ENCODE assay signal across 1 cellular context in the genomic region with DNA sequence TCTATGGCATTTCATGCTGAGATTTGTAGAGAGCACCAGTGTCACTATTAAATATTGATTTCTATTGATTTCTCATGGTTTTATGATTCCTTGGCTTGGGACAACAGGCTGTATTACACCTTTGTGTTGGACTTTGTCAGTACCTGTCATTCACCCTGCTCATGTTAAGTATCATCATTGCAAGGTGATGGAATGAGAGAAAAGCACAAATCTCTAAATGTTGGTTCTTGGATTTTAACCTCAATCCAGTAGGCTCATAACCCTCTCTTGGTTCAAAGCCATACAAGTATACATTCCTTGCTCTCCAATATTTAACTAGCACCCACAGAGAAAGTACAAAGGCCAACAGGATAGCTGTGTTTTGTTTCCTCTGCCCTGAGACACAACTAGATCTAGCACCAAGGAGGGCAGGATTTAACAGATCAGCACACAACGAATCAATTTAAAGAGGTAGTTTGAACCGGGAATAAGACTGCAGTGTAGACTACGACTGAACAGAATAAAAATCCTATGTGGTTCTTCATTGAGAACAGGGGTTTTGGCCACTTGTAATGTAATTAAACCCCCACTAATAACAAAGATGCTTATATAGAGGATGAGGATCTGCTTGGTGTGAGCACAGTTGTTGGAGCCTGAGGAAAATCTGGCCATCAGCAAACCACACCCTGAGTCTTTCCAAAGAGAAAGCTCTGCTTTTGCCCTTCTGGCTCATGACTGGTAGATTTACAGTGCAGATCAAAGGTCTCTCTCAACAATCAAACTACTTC.
TF ChIP-seq lines count a peak whose summit lies in the region.

No MANE protein-coding gene starts in this region.

TF ChIP-seq in HepG2, 621 proteins besides CTCF, POLR2A, EP300 and RAD21 (continued from another document and continues in another):
- TF ChIP-seq, protein P1, sequence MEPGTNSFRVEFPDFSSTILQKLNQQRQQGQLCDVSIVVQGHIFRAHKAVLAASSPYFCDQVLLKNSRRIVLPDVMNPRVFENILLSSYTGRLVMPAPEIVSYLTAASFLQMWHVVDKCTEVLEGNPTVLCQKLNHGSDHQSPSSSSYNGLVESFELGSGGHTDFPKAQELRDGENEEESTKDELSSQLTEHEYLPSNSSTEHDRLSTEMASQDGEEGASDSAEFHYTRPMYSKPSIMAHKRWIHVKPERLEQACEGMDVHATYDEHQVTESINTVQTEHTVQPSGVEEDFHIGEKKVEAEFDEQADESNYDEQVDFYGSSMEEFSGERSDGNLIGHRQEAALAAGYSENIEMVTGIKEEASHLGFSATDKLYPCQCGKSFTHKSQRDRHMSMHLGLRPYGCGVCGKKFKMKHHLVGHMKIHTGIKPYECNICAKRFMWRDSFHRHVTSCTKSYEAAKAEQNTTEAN (CRISPR knock-in tag; conservative IDR thresholded peaks at IDR 0.05) = 0 out of 2 replicates have a peak, but pooled peaks have one; percentile 45
- no peak for TF ChIP-seq CAMTA2 (CRISPR knock-in tag; IDR thresholded peaks at IDR 0.05; ENCODE audit: borderline replicate concordance)
- no peak for TF ChIP-seq NFE2L1 (CRISPR knock-in tag; IDR thresholded peaks at IDR 0.05; ENCODE audit: borderline replicate concordance)
- no peak for TF ChIP-seq ZNF275 (CRISPR knock-in tag; IDR thresholded peaks at IDR 0.05; ENCODE audit: borderline replicate concordance)
- no peak for TF ChIP-seq ZBTB3 (CRISPR knock-in tag; IDR thresholded peaks at IDR 0.05; ENCODE audit: borderline replicate concordance, low read depth)
- TF ChIP-seq RFX3 (CRISPR knock-in tag; IDR thresholded peaks at IDR 0.05) = no peak
- TF ChIP-seq NFYC (CRISPR knock-in tag; IDR thresholded peaks at IDR 0.05) = no peak
- TF ChIP-seq ZNF230 (CRISPR knock-in tag; IDR thresholded peaks at IDR 0.05) = no peak
- TF ChIP-seq ZNF10 (CRISPR knock-in tag; IDR thresholded peaks at IDR 0.05; ENCODE audit: borderline replicate concordance, low read depth) = no peak
- TF ChIP-seq DPF2 (CRISPR knock-in tag; IDR thresholded peaks at IDR 0.05; ENCODE audit: borderline replicate concordance, low read depth) = peak; percentile 79
- peak; percentile 56; the same call in 1 of the 2 replicates for TF ChIP-seq TBX3 (IDR thresholded peaks at IDR 0.05; ENCODE audit: borderline replicate concordance)
- no peak for TF ChIP-seq ZNF883 (CRISPR knock-in tag; IDR thresholded peaks at IDR 0.05; ENCODE audit: not compliant biosample characterization)
- TF ChIP-seq ATF7 (IDR thresholded peaks at IDR 0.05) = no peak
- TF ChIP-seq ATF7 (CRISPR knock-in tag; IDR thresholded peaks at IDR 0.05) = no peak
- TF ChIP-seq, protein P2, sequence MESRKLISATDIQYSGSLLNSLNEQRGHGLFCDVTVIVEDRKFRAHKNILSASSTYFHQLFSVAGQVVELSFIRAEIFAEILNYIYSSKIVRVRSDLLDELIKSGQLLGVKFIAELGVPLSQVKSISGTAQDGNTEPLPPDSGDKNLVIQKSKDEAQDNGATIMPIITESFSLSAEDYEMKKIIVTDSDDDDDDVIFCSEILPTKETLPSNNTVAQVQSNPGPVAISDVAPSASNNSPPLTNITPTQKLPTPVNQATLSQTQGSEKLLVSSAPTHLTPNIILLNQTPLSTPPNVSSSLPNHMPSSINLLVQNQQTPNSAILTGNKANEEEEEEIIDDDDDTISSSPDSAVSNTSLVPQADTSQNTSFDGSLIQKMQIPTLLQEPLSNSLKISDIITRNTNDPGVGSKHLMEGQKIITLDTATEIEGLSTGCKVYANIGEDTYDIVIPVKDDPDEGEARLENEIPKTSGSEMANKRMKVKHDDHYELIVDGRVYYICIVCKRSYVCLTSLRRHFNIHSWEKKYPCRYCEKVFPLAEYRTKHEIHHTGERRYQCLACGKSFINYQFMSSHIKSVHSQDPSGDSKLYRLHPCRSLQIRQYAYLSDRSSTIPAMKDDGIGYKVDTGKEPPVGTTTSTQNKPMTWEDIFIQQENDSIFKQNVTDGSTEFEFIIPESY (CRISPR knock-in tag; IDR thresholded peaks at IDR 0.05) = no peak
- TF ChIP-seq ERF (CRISPR knock-in tag; IDR thresholded peaks at IDR 0.05) = 0 out of 2 replicates have a peak, but pooled peaks have one; percentile 18
- TF ChIP-seq MAFK (conservative IDR thresholded peaks at IDR 0.05 in 1 of 2, IDR thresholded peaks at IDR 0.05 in 1 of 2; ENCODE audit: low read length in 2 of 2) = no peak
- TF ChIP-seq MZF1 (CRISPR knock-in tag; IDR thresholded peaks at IDR 0.05; ENCODE audit: borderline replicate concordance) = no peak
- TF ChIP-seq MAFF (IDR thresholded peaks at IDR 0.05; ENCODE audit: low read depth, low read length) = no peak
- peak; percentile 38; the same call in 1 of the 2 replicates for TF ChIP-seq ZNF331 (CRISPR knock-in tag; IDR thresholded peaks at IDR 0.05)
- TF ChIP-seq IKZF5 (CRISPR knock-in tag; IDR thresholded peaks at IDR 0.05) = no peak
- no peak for TF ChIP-seq ZSCAN12 (CRISPR knock-in tag; IDR thresholded peaks at IDR 0.05)
- TF ChIP-seq, protein P3, sequence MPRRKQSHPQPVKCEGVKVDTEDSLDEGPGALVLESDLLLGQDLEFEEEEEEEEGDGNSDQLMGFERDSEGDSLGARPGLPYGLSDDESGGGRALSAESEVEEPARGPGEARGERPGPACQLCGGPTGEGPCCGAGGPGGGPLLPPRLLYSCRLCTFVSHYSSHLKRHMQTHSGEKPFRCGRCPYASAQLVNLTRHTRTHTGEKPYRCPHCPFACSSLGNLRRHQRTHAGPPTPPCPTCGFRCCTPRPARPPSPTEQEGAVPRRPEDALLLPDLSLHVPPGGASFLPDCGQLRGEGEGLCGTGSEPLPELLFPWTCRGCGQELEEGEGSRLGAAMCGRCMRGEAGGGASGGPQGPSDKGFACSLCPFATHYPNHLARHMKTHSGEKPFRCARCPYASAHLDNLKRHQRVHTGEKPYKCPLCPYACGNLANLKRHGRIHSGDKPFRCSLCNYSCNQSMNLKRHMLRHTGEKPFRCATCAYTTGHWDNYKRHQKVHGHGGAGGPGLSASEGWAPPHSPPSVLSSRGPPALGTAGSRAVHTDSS (CRISPR knock-in tag; conservative IDR thresholded peaks at IDR 0.05) = no peak
- no peak for TF ChIP-seq TEAD2 (CRISPR knock-in tag; IDR thresholded peaks at IDR 0.05)
- TF ChIP-seq, protein P4, sequence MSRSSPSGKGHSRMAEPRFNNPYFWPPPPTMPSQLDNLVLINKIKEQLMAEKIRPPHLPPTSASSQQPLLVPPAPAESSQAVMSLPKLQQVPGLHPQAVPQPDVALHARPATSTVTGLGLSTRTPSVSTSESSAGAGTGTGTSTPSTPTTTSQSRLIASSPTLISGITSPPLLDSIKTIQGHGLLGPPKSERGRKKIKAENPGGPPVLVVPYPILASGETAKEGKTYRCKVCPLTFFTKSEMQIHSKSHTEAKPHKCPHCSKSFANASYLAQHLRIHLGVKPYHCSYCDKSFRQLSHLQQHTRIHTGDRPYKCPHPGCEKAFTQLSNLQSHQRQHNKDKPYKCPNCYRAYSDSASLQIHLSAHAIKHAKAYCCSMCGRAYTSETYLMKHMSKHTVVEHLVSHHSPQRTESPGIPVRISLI (CRISPR knock-in tag; IDR thresholded peaks at IDR 0.05; ENCODE audit: borderline replicate concordance) = no peak
- TF ChIP-seq ZNF460 (CRISPR knock-in tag; IDR thresholded peaks at IDR 0.05; ENCODE audit: borderline replicate concordance) = no peak
- no peak for TF ChIP-seq ZMAT3 (CRISPR knock-in tag; conservative IDR thresholded peaks at IDR 0.05)
- TF ChIP-seq NFAT5 (CRISPR knock-in tag; IDR thresholded peaks at IDR 0.05) = no peak
- TF ChIP-seq NCOA2 (CRISPR knock-in tag; IDR thresholded peaks at IDR 0.05) = peak; percentile 62; the same call in 1 of the 2 replicates
- no peak for TF ChIP-seq ZNF878 (CRISPR knock-in tag; IDR thresholded peaks at IDR 0.05)
- TF ChIP-seq, protein P5, sequence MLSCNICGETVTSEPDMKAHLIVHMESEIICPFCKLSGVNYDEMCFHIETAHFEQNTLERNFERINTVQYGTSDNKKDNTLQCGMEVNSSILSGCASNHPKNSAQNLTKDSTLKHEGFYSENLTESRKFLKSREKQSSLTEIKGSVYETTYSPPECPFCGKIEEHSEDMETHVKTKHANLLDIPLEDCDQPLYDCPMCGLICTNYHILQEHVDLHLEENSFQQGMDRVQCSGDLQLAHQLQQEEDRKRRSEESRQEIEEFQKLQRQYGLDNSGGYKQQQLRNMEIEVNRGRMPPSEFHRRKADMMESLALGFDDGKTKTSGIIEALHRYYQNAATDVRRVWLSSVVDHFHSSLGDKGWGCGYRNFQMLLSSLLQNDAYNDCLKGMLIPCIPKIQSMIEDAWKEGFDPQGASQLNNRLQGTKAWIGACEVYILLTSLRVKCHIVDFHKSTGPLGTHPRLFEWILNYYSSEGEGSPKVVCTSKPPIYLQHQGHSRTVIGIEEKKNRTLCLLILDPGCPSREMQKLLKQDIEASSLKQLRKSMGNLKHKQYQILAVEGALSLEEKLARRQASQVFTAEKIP (CRISPR knock-in tag; IDR thresholded peaks at IDR 0.05; ENCODE audit: borderline replicate concordance) = no peak
- no peak for TF ChIP-seq NFATC3 (CRISPR knock-in tag; IDR thresholded peaks at IDR 0.05)
- no peak for TF ChIP-seq RBM39 (IDR thresholded peaks at IDR 0.05; ENCODE audit: low read depth, low read length, poor library complexity, severe bottlenecking)
- no peak for TF ChIP-seq GZF1 (CRISPR knock-in tag; IDR thresholded peaks at IDR 0.05)
- TF ChIP-seq SMARCC2 (IDR thresholded peaks at IDR 0.05) = no peak
- no peak for TF ChIP-seq PHF20 (CRISPR knock-in tag; IDR thresholded peaks at IDR 0.05)
- TF ChIP-seq, protein P6, sequence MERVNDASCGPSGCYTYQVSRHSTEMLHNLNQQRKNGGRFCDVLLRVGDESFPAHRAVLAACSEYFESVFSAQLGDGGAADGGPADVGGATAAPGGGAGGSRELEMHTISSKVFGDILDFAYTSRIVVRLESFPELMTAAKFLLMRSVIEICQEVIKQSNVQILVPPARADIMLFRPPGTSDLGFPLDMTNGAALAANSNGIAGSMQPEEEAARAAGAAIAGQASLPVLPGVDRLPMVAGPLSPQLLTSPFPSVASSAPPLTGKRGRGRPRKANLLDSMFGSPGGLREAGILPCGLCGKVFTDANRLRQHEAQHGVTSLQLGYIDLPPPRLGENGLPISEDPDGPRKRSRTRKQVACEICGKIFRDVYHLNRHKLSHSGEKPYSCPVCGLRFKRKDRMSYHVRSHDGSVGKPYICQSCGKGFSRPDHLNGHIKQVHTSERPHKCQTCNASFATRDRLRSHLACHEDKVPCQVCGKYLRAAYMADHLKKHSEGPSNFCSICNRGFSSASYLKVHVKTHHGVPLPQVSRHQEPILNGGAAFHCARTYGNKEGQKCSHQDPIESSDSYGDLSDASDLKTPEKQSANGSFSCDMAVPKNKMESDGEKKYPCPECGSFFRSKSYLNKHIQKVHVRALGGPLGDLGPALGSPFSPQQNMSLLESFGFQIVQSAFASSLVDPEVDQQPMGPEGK (CRISPR knock-in tag; IDR thresholded peaks at IDR 0.05) = no peak
- peak; percentile 85 for TF ChIP-seq TEAD3 (CRISPR knock-in tag; optimal IDR thresholded peaks at IDR 0.05; ENCODE audit: borderline replicate concordance)
- TF ChIP-seq ZNF616 (CRISPR knock-in tag; IDR thresholded peaks at IDR 0.05; ENCODE audit: low read depth) = no peak
- no peak for TF ChIP-seq PHB2 (IDR thresholded peaks at IDR 0.05; ENCODE audit: partially characterized antibody)
- no peak for TF ChIP-seq ZNF253 (CRISPR knock-in tag; IDR thresholded peaks at IDR 0.05; ENCODE audit: borderline replicate concordance)
